ENCODE assay signal across 9 cellular contexts in genomic region chr11:62125316-62125715, GRCh38. TPM values are rescaled to one million over a fixed set of nuclear protein-coding genes. Genes with fewer than 3 reads are reported as not detected.
DNase-seq lines count a peak whose midpoint lies in the region; ATAC-seq, FAIRE-seq and TF ChIP-seq lines count a peak whose summit lies in the region.
"Had no signal": no experiment of that assay in that cellular context is flagged by ENCODE, and none has a peak within 500 bp of the region (broad histone marks: within the 10 kb centered on the region; RNA-seq: fewer than 3 reads in every experiment).

No MANE protein-coding gene starts in this region.

- DNase-seq in HepG2 (ENCODE audit: low spot score) (no peak), right lobe of liver (no peak), T-helper 17 cell (no peak), fibroblast of pulmonary artery (ENCODE audit: low read depth) (no peak), NCI-H146 treated with DMSO at 0.1 percent for 48 hours (lab: John Stamatoyannopoulos, UW; ENCODE audit: unreplicated experiment) (no peak), colonic mucosa (no peak), NCI-H187 treated with DMSO at 0.1 percent for 48 hours (lab: John Stamatoyannopoulos, UW) (no peak)
- DNase-seq: NCI-H446 treated with DMSO at 0.1 percent for 48 hours had no signal

- FAIRE-seq in HepG2 (lab: Jason Lieb, UNC), result no peak

- peak overlapping the region; percentile 89 for H3K4me2 ChIP-seq in HepG2 (ENCODE audit: low read depth, low read length)

- no peaks in the 10 kb centered on the region for H3K27me3 Mint-ChIP-seq in T-helper 17 cell

- no peaks in the 10 kb centered on the region for H4K20me1 ChIP-seq in HepG2 (ENCODE audit: insufficient read depth, low read length)

- TF ChIP-seq RAD21 in HepG2 (CRISPR knock-in tag; IDR thresholded peaks at IDR 0.05), result no peak

- no peak for TF ChIP-seq CTCF in HepG2 (CRISPR knock-in tag; IDR thresholded peaks at IDR 0.05)
- TF ChIP-seq CTCF in right lobe of liver (IDR thresholded peaks at IDR 0.05), result no peak
- TF ChIP-seq CTCF in fibroblast of pulmonary artery (IDR thresholded peaks at IDR 0.05; ENCODE audit: low read length, missing control alignments), result no peak
- TF ChIP-seq CTCF in colonic mucosa (IDR thresholded peaks at IDR 0.05), result no peak

- H3K27ac Mint-ChIP-seq in T-helper 17 cell, result no peak overlapping the region

- H3K36me3 Mint-ChIP-seq in T-helper 17 cell (ENCODE audit: low read depth), result peaks cover 5% of the 10 kb centered on the region

- H3K4me1 ChIP-seq in HepG2 (ENCODE audit: insufficient read depth, low read length) (peaks cover 37% of the 10 kb centered on the region), right lobe of liver (peaks cover 0 to 5% (median 0%) of the 10 kb centered on the region in 4 donors), colonic mucosa (peaks cover 6% of the 10 kb centered on the region)

- in situ Hi-C loops in HepG2 (cut with HindIII; ENCODE audit: extremely low pct_ligation_motif_present, low pct_unique_long_range_greater_than_20kb), result no loop called here

- H3K27me3 ChIP-seq in HepG2 (ENCODE audit: control insufficient read depth in 1 of 2, insufficient read depth in 2 of 2, low read length in 2 of 2), result no peaks in the 10 kb centered on the region; a peak in 1 of 5 replicates
- H3K27me3 ChIP-seq in right lobe of liver, result no peaks in the 10 kb centered on the region
- no peaks in the 10 kb centered on the region for H3K27me3 ChIP-seq in colonic mucosa

- TF ChIP-seq EP300 in HepG2 (IDR thresholded peaks at IDR 0.05; ENCODE audit: low read depth in 2 of 2, low read length in 2 of 2) (no peak), HepG2 (CRISPR knock-in tag; IDR thresholded peaks at IDR 0.05; ENCODE audit: borderline replicate concordance) (no peak)

- no TSS peak for BruUV-seq in HepG2 (replicated peaks; lab: Mats Ljungman, UMichigan)

- H3K27ac ChIP-seq in HepG2 (ENCODE audit: extremely low read length, insufficient read depth, low read length) (no peak overlapping the region), right lobe of liver (no peak overlapping the region), colonic mucosa (no peak overlapping the region)

- H3K9ac ChIP-seq in HepG2 (ENCODE audit: insufficient read depth, low read depth, low read length) (peak overlapping the region; percentile 85), colonic mucosa (ENCODE audit: low read depth in 2 of 2, low read length in 2 of 2) (peak overlapping the region in 1 of 2 donors; percentile 94)

- H3K79me2 ChIP-seq in HepG2 (ENCODE audit: insufficient read depth, low read length), result peaks cover 50% of the 10 kb centered on the region

- peak overlapping the region; percentile 11 for H2AFZ ChIP-seq in HepG2 (ENCODE audit: low read length)

- H3K4me3 ChIP-seq in HepG2 (replicated peaks in 1 of 3; ENCODE audit: insufficient read depth in 1 of 3, low read depth in 2 of 3, low read length in 3 of 3) (peak overlapping the region; percentile 72 to 99 (median 87)), right lobe of liver (peak overlapping the region in 1 of 3 donors; percentile 92), fibroblast of pulmonary artery (replicated peaks; ENCODE audit: low read depth, low read length) (peak overlapping the region; percentile 98), colonic mucosa (no peak overlapping the region)

- H3K9me3 ChIP-seq in HepG2 (ENCODE audit: low read length) (no peaks in the 10 kb centered on the region), right lobe of liver (no peaks in the 10 kb centered on the region), T-helper 17 cell (ENCODE audit: control insufficient read depth, low read length, poor library complexity, severe bottlenecking) (no peaks in the 10 kb centered on the region), colonic mucosa (no peaks in the 10 kb centered on the region)

- intact Hi-C loops in HepG2 (cut with micrococcal nuclease; ENCODE audit: unreplicated experiment), result no loop called here
- intact Hi-C loops in right lobe of liver (cut with DNase I), result no loop called here
- intact Hi-C loops in colonic mucosa (cut with DNase I), result no loop called here

- TF ChIP-seq POLR2A in HepG2 (IDR thresholded peaks at IDR 0.05; ENCODE audit: insufficient read depth in 1 of 2, low read depth in 2 of 2, low read length in 2 of 2), result no peak
- TF ChIP-seq POLR2A in right lobe of liver (IDR thresholded peaks at IDR 0.05), result no peak

- CTCF ChIA-PET in HepG2 (lab: Yijun Ruan, JAX; ENCODE audit: low intra/inter-chr PET ratio, low total read pairs), result no interaction called here

- H3K36me3 ChIP-seq in HepG2 (replicated peaks in 1 of 2; ENCODE audit: control insufficient read depth in 1 of 2, insufficient read depth in 2 of 2, low read length in 2 of 2) (peaks cover 12 to 28% of the 10 kb centered on the region in 2 experiments; a peak in 4 of 5 replicates), right lobe of liver (peaks cover 0 to 7% (median 0%) of the 10 kb centered on the region in 4 donors), colonic mucosa (no peaks in the 10 kb centered on the region)

- POLR2A ChIA-PET in HepG2 (lab: Yijun Ruan, JAX), result no interaction called here

- H3K4me1 Mint-ChIP-seq in T-helper 17 cell, result peaks cover 18% of the 10 kb centered on the region

- ATAC-seq in HepG2 (no peak), right lobe of liver (no peak), T-helper 17 cell (no peak), HG03442 (IDR thresholded peaks at IDR 0.05; ENCODE audit: unreplicated experiment) (no peak)

- 14% methylated on average over 4 of the region's 4 CpGs for WGBS in HepG2 (ENCODE audit: low lambda C conversion rate)
- WGBS in right lobe of liver (ENCODE audit: insufficient coverage, low coverage, low lambda C conversion rate, missing lambda C conversion rate), result 47% methylated on average over 4 of the region's 4 CpGs

- H3K4me3 Mint-ChIP-seq in T-helper 17 cell, result peak overlapping the region; percentile 94

TF ChIP-seq in HepG2, 621 proteins besides CTCF, POLR2A, EP300 and RAD21:
- no peak for TF ChIP-seq FOXA3 (CRISPR knock-in tag; IDR thresholded peaks at IDR 0.05)
- TF ChIP-seq LRRFIP1 (CRISPR knock-in tag; conservative IDR thresholded peaks at IDR 0.05), result no peak
- TF ChIP-seq KMT2A (CRISPR knock-in tag; IDR thresholded peaks at IDR 0.05), result no peak
- TF ChIP-seq ZNF232 (CRISPR knock-in tag; IDR thresholded peaks at IDR 0.05; ENCODE audit: borderline replicate concordance), result no peak
- no peak for TF ChIP-seq ZNF552 (CRISPR knock-in tag; IDR thresholded peaks at IDR 0.05; ENCODE audit: borderline replicate concordance)
- no peak for TF ChIP-seq TGIF2 (CRISPR knock-in tag; IDR thresholded peaks at IDR 0.05)
- TF ChIP-seq HES4 (CRISPR knock-in tag; IDR thresholded peaks at IDR 0.05; ENCODE audit: borderline replicate concordance), result no peak
- TF ChIP-seq NFYB (CRISPR knock-in tag; IDR thresholded peaks at IDR 0.05), result 0 out of 2 replicates have a peak, but pooled peaks have one; percentile 23

RNA-seq across cellular contexts. Expression of gene INCENP, which starts 1.5 kb away (rescaled TPM):
- total RNA-seq in HepG2 (2016; rRNA removed; fragmentation: Illumina TruSeq; extraction: Trizol) (37.3 and 38.1 TPM in 2 replicates), right lobe of liver (1 to 10 TPM; 6.4 to 8.9 (median 7.1) TPM), T-helper 17 cell (10 to 100 TPM; 15.9 to 22.3 TPM), colonic mucosa (10 to 100 TPM; 35.1 to 93.4 TPM)
- total RNA-seq in HepG2 (2016; cell fraction: cytosol; rRNA removed; fragmentation: Illumina TruSeq; extraction: Trizol; ENCODE audit: low read depth), result 3.3 and 3.7 TPM in 2 replicates
- 27.3 and 37.0 TPM in 2 replicates for total RNA-seq in HepG2 (2016; cell fraction: insoluble cytoplasmic fraction; rRNA removed; fragmentation: Illumina TruSeq; extraction: Trizol)
- 14.0 and 15.7 TPM in 2 replicates for total RNA-seq in HepG2 (2016; cell fraction: membrane; rRNA removed; fragmentation: Illumina TruSeq; extraction: Trizol)
- 36.6 and 40.2 TPM in 2 replicates for total RNA-seq in HepG2 (2016; cell fraction: nucleus; rRNA removed; fragmentation: Illumina TruSeq; extraction: Trizol)
- 10.4 and 14.1 TPM in 2 replicates for polyA plus RNA-seq in HepG2 (2011; rRNA removed)
- polyA plus RNA-seq in HepG2 (2011; cell fraction: cytosol; rRNA removed), result 5.0 and 8.4 TPM in 2 replicates
- 42.9 and 73.5 TPM in 2 replicates for polyA plus RNA-seq in HepG2 (2011; cell fraction: nucleus; rRNA removed)
- 8.6 and 15.4 TPM in 2 replicates for polyA plus RNA-seq in HepG2 (2012)
- polyA plus RNA-seq in HepG2 (2016; cell fraction: cytosol; fragmentation: Illumina TruSeq; extraction: Trizol; ENCODE audit: low read depth), result 1.1 and 1.2 TPM in 2 replicates
- 17.0 and 26.2 TPM in 2 replicates for polyA plus RNA-seq in HepG2 (2016; cell fraction: insoluble cytoplasmic fraction; fragmentation: Illumina TruSeq; extraction: Trizol; ENCODE audit: low read depth)
- 2.3 and 4.0 TPM in 2 replicates for polyA plus RNA-seq in HepG2 (2016; cell fraction: membrane; fragmentation: Illumina TruSeq; extraction: Trizol; ENCODE audit: low read depth)
- polyA plus RNA-seq in HepG2 (2016; cell fraction: nucleus; fragmentation: Illumina TruSeq; extraction: Trizol; ENCODE audit: insufficient read depth, low read depth), result 69.9 and 91.3 TPM in 2 replicates
- 25.1 and 110 TPM in 2 replicates for polyA minus RNA-seq in HepG2 (2011; rRNA and poly(A)+ RNA removed; ENCODE audit: low replicate concordance)
- polyA minus RNA-seq in HepG2 (2011; cell fraction: cytosol; rRNA and poly(A)+ RNA removed), result 18.4 and 29.2 TPM in 2 replicates
- 10.9 and 15.5 TPM in 2 replicates for polyA minus RNA-seq in HepG2 (2011; cell fraction: nucleus; rRNA and poly(A)+ RNA removed)
